In the genomic region with DNA sequence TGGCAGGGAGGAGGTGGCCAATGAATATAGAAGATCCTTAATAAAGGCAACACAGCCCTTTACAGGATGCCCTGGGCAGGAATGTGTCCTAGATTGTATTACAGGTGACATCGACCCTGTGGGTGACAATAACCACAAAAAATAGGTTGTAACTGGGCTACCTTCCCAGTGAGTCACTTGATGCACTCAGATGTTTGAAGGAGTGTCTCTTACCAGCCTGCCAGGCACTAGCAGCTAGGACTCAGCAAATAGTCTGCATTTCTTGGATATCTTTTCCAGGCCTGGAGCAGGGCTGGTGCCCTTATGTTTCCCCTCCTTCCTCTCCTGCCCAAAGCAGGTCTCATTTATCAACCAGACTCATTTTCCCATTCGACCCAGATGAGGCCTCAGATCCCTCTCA, we compare ENCODE assay signal across 16 cellular contexts. TPM values are rescaled to one million over a fixed set of nuclear protein-coding genes. Genes with fewer than 3 reads are reported as not detected.
DNase-seq lines count a peak whose midpoint lies in the region; ATAC-seq and TF ChIP-seq lines count a peak whose summit lies in the region.
"Had no signal": no experiment of that assay in that cellular context is flagged by ENCODE, and none has a peak within 500 bp of the region (broad histone marks: within the 10 kb centered on the region; RNA-seq: fewer than 3 reads in every experiment).

No MANE protein-coding gene starts in this region.

- no peak overlapping the region for H3K23ac ChIP-seq in trophoblast cell (ENCODE audit: low read length)

- H3F3A ChIP-seq in Loucy (ENCODE audit: low read depth), result no peaks in the 10 kb centered on the region

- H3K9me2 ChIP-seq in Loucy (replicated peaks; ENCODE audit: low read depth, low read length), result no peaks in the 10 kb centered on the region

- H3K18ac ChIP-seq in trophoblast cell (ENCODE audit: low read length), result no peak overlapping the region

- H4K8ac ChIP-seq in trophoblast cell (ENCODE audit: low read depth, low read length), result no peak overlapping the region

- no peaks in the 10 kb centered on the region for H3K79me1 ChIP-seq in trophoblast cell (ENCODE audit: low read length)

- H4K91ac ChIP-seq in trophoblast cell (ENCODE audit: low read depth, low read length), result no peak overlapping the region

- no peak overlapping the region for H2BK12ac ChIP-seq in trophoblast cell (ENCODE audit: low read length)

- peak; percentile 23 for DNase-seq in ELF-1 (ENCODE audit: low read depth, low spot score)
- peak; percentile 5 for DNase-seq in fibroblast of the aortic adventitia (ENCODE audit: low read depth)
- peak; percentile 54 to 75 for DNase-seq in trophoblast cell
- no peak for DNase-seq in NCI-H187 (lab: John Stamatoyannopoulos, UW)
- DNase-seq in T1000 (lab: John Stamatoyannopoulos, UW), result no peak
- DNase-seq: activated CD4-positive, alpha-beta T cell treated with anti-CD3 and anti-CD28 coated beads for 4 hours; activated CD8-positive, alpha-beta memory T cell treated with anti-CD3 and anti-CD28 coated beads, Interleukin-2, amount 50 U/mL, for 4 hours; colonic mucosa; H7; KBM-7; naive thymus-derived CD4-positive, alpha-beta T cell; NCI-H524 treated with DMSO at 0.1 percent for 48 hours; tibial artery had no signal

- H3K14ac ChIP-seq in trophoblast cell (ENCODE audit: low read length), result no peak overlapping the region

- no peak overlapping the region for H3K4ac ChIP-seq in trophoblast cell (ENCODE audit: low read depth, low read length)

- no CpG with 5 or more reads among the region's 2 CpGs for WGBS in trophoblast cell (ENCODE audit: extremely low coverage, insufficient coverage, insufficient read length)

- H3K36me3 ChIP-seq in Loucy (ENCODE audit: insufficient read depth, low read length), result no peaks in the 10 kb centered on the region
- H3K36me3 ChIP-seq in trophoblast cell (ENCODE audit: control insufficient read depth in 1 of 2, insufficient read depth in 2 of 2, low read length in 2 of 2), result no peaks in the 10 kb centered on the region
- H3K36me3 ChIP-seq: BLaER1, colonic mucosa, tibial artery had no signal

- H3K79me2 ChIP-seq in Loucy (ENCODE audit: insufficient read depth, low read length) (no peaks in the 10 kb centered on the region), trophoblast cell (ENCODE audit: control insufficient read depth, insufficient read depth, low read length, poor library complexity) (no peaks in the 10 kb centered on the region)

- H3K4me2 ChIP-seq in Loucy (ENCODE audit: low read depth, low read length, poor library complexity, severe bottlenecking) (no peak overlapping the region), trophoblast cell (ENCODE audit: low read length) (no peak overlapping the region)
- H3K4me2 ChIP-seq: BLaER1 had no signal

- H2AFZ ChIP-seq in Loucy (ENCODE audit: low read length), result no peak overlapping the region
- no peak overlapping the region for H2AFZ ChIP-seq in trophoblast cell (ENCODE audit: insufficient read depth, low read length, poor library complexity)

- ATAC-seq in HG03432 (IDR thresholded peaks at IDR 0.05; ENCODE audit: unreplicated experiment), result no peak
- ATAC-seq: naive thymus-derived CD4-positive, alpha-beta T cell had no signal

- H2AK5ac ChIP-seq in trophoblast cell (ENCODE audit: low read length), result no peak overlapping the region

- peaks cover 42% of the 10 kb centered on the region for H3K4me1 ChIP-seq in Loucy (ENCODE audit: insufficient read depth, low read length, poor library complexity, severe bottlenecking)
- H3K4me1 ChIP-seq in trophoblast cell (ENCODE audit: control insufficient read depth in 1 of 2, insufficient read depth in 2 of 2, low read length in 2 of 2), result peaks cover 0 to 3% of the 10 kb centered on the region in 2 experiments
- H3K4me1 ChIP-seq: BLaER1, colonic mucosa, tibial artery had no signal

- H2BK5ac ChIP-seq in trophoblast cell (ENCODE audit: low read depth, low read length, poor library complexity), result no peak overlapping the region

- TF ChIP-seq CTCF in Loucy (conservative IDR thresholded peaks at IDR 0.05; ENCODE audit: low read length), result no peak
- no peak for TF ChIP-seq CTCF in fibroblast of the aortic adventitia (IDR thresholded peaks at IDR 0.05; ENCODE audit: insufficient read depth, low read length)

- H3K9me3 ChIP-seq in Loucy (ENCODE audit: insufficient read depth, low read depth, low read length), result no peaks in the 10 kb centered on the region
- H3K9me3 ChIP-seq in trophoblast cell (ENCODE audit: insufficient read depth, low read depth, low read length), result no peaks in the 10 kb centered on the region
- H3K9me3 ChIP-seq: BLaER1, colonic mucosa, tibial artery had no signal

- H3K27me3 ChIP-seq in Loucy (ENCODE audit: insufficient read depth, low read length, poor library complexity, severe bottlenecking) (no peaks in the 10 kb centered on the region), trophoblast cell (ENCODE audit: insufficient read depth, low read length) (no peaks in the 10 kb centered on the region)
- H3K27me3 ChIP-seq: colonic mucosa, tibial artery had no signal

- H3K4me3 ChIP-seq in Loucy (ENCODE audit: low read length, poor library complexity, severe bottlenecking) (no peak overlapping the region), fibroblast of the aortic adventitia (ENCODE audit: low read depth, low read length) (no peak overlapping the region), trophoblast cell (ENCODE audit: low read depth, low read length) (no peak overlapping the region)
- H3K4me3 ChIP-seq: BLaER1, colonic mucosa, tibial artery had no signal

- no peak overlapping the region for H3K27ac ChIP-seq in trophoblast cell (ENCODE audit: low read depth, low read length)
- H3K27ac ChIP-seq: BLaER1, colonic mucosa, tibial artery had no signal

- H3K9ac ChIP-seq in Loucy (ENCODE audit: low read depth, low read length, poor library complexity, severe bottlenecking) (peak overlapping the region; percentile 32), trophoblast cell (ENCODE audit: low read length) (no peak overlapping the region)
- H3K9ac ChIP-seq: BLaER1 had no signal

- no peak overlapping the region for H4K12ac ChIP-seq in trophoblast cell (ENCODE audit: low read depth, low read length)

- no peak overlapping the region for H2BK120ac ChIP-seq in trophoblast cell (ENCODE audit: insufficient read depth, low read length, poor library complexity)

- no peaks in the 10 kb centered on the region for H4K20me1 ChIP-seq in Loucy (ENCODE audit: insufficient read depth, low read length, poor library complexity, severe bottlenecking)
- H4K20me1 ChIP-seq: BLaER1 had no signal

RNA-seq across cellular contexts. Expression of gene TMEM164, which starts 50.9 kb away (rescaled TPM):
- total RNA-seq in fibroblast of the aortic adventitia (ENCODE audit: low replicate concordance), result 7.3 and 11.8 TPM in 2 replicates
- polyA plus RNA-seq in trophoblast cell (2013), result 10.4 and 10.8 TPM in 2 replicates

Comparison
In these comparisons a context has a peak if more than half of its experiments do, and no peak if none do; other contexts are left out.
1. DNase-seq: peak in ELF-1 (single experiment), fibroblast of the aortic adventitia (single experiment) and trophoblast cell (2 of 2); none in NCI-H187 (0 of 2) and T1000 (single experiment).